ENCODE assay signal across 8 cellular contexts in the genomic region with DNA sequence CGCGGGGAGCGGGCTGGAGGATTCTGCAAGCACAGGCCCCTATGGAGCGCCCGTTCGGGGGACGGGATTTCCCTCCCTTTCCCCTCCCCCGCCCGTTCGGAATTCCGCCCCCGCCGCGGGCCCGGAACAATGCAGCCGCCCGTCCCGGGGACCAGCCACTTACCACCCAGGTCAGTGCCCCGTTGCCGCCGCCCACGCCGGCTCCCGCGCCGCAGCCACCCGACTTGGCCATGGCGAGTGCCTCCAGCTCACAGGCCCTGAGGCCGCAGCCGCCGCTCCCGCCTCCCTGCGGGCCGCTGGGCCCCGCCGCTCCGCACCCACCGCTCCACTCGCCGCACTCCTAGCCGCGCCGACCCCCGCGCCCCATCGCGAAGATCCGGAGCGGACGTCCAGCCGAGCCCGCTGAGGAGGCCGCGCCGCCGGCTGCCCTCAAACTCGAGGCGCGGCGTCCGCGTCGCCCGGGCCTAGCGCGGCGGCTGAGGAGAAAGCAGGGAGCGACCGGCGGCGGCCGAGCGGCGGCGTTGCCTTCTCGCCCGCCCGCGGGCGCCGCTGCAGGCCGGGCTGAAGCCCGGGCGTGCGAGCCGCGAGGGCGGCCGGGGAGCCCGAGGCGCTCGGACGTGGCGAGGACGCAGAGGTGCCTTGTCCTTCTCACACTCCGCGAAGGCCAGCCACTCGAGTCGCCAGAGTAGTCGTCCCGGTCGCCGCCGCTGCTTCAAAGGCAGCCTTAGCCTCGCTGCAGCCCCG. TPM values are rescaled to one million over a fixed set of nuclear protein-coding genes. Genes with fewer than 3 reads are reported as not detected.
DNase-seq lines count a peak whose midpoint lies in the region; ATAC-seq and TF ChIP-seq lines count a peak whose summit lies in the region.

No MANE protein-coding gene starts in this region.

- TF ChIP-seq POLR2A in thyroid gland (IDR thresholded peaks at IDR 0.05): no peak

- peaks cover 31 to 36% of the 10 kb centered on the region in 2 donors for H3K4me1 ChIP-seq in thyroid gland

- peak overlapping the region; percentile 97 for H3K4me3 Mint-ChIP-seq in osteocyte (ENCODE audit: unreplicated experiment)

- peak overlapping the region; percentile 100 for H3K27ac Mint-ChIP-seq in osteocyte (ENCODE audit: unreplicated experiment)

- H3K36me3 ChIP-seq in thyroid gland: no peaks in the 10 kb centered on the region

- H3K27me3 ChIP-seq in thyroid gland: no peaks in the 10 kb centered on the region

- intact Hi-C loops in head of caudate nucleus (cut with DNase I): loop anchor here (2.0 kb wide), 1 partner anchor 119 kb away; a partner anchor contains a TSS
- intact Hi-C loops in thyroid gland (cut with DNase I): no loop called here

- H3K4me1 Mint-ChIP-seq in osteocyte (ENCODE audit: unreplicated experiment): peaks cover 45% of the 10 kb centered on the region

- CTCF ChIA-PET in RWPE1 (lab: Yijun Ruan, JAX): no interaction called here

- H3K9me3 ChIP-seq in thyroid gland: no peaks in the 10 kb centered on the region

- H3K36me3 Mint-ChIP-seq in osteocyte (ENCODE audit: unreplicated experiment): peaks cover 2% of the 10 kb centered on the region

- DNase-seq in NCI-H345 (lab: John Stamatoyannopoulos, UW): peak; percentile 45
- DNase-seq in NCI-H345 treated with DMSO at 0.1 percent for 48 hours (lab: John Stamatoyannopoulos, UW; ENCODE audit: unreplicated experiment): no peak
- no peak for DNase-seq in RWPE1 (ENCODE audit: low spot score)
- DNase-seq in activated naive CD4-positive, alpha-beta T cell treated with anti-CD3 and anti-CD28 coated beads, Interleukin-2, amount 50 U/mL, for 16 hours: peak; percentile 69
- DNase-seq in head of caudate nucleus: peak; percentile 48 to 91 (median 79)
- peak; percentile 88 for DNase-seq in osteocyte (ENCODE audit: extremely low spot score, unreplicated experiment)
- peak; percentile 81 to 83 for DNase-seq in thyroid gland

- H3K27me3 Mint-ChIP-seq in osteocyte (ENCODE audit: unreplicated experiment): no peaks in the 10 kb centered on the region

- H3K4me3 ChIP-seq in thyroid gland (replicated peaks in 1 of 3): peak overlapping the region; percentile 54 to 80 (median 71)

- 0% methylated on average over 7 to 21 of the region's 106 CpGs for WGBS in thyroid gland, 2 donors

- POLR2A ChIA-PET in RWPE1 (lab: Yijun Ruan, JAX; ENCODE audit: low non-redundant PET): interaction anchor here (0.6 kb wide), 1 partner anchor 119 kb away, joined by 3 read pairs; no protein-coding TSS in a partner anchor

- H3K9me3 Mint-ChIP-seq in osteocyte (ENCODE audit: unreplicated experiment): no peaks in the 10 kb centered on the region

- H3K27ac ChIP-seq in RWPE1 (peak overlapping the region; percentile 92), thyroid gland (peak overlapping the region; percentile 96 to 98 (median 97))

- no peak for TF ChIP-seq CTCF in RWPE1 (conservative IDR thresholded peaks at IDR 0.05; ENCODE audit: low read depth)
- TF ChIP-seq CTCF in osteocyte (IDR thresholded peaks at IDR 0.05): peak; percentile 7
- TF ChIP-seq CTCF in thyroid gland (IDR thresholded peaks at IDR 0.05): peak in 1 of 6 experiments; percentile 2

- ATAC-seq in HG02884 (IDR thresholded peaks at IDR 0.05; ENCODE audit: unreplicated experiment): peak; percentile 18

RNA-seq across cellular contexts. Expression of a gene that starts 0.5 kb away (rescaled TPM):
- total RNA-seq in osteocyte (90.1 and 99.5 TPM in 2 replicates), thyroid gland (100 to 1,000 TPM; 109 to 180 (median 131) TPM)

Comparison
In these comparisons a context has a peak if more than half of its experiments do, and no peak if none do; other contexts are left out.
1. DNase-seq: peak in NCI-H345 (single experiment), activated naive CD4-positive, alpha-beta T cell treated with anti-CD3 and anti-CD28 coated beads, Interleukin-2, amount 50 U/mL, for 16 hours (single experiment), head of caudate nucleus (42 of 42), osteocyte (single experiment) and thyroid gland (2 of 2); none in NCI-H345 treated with DMSO at 0.1 percent for 48 hours (single experiment) and RWPE1 (single experiment).